ENCODE assay signal across 1 cellular context in genomic region chr17:47207143-47208067, GRCh38.
TF ChIP-seq lines count a peak whose summit lies in the region.

No MANE protein-coding gene starts in this region.

TF ChIP-seq in IMR-90, 13 proteins besides CTCF, POLR2A, EP300 and RAD21 (continued from another document):
- no peak for TF ChIP-seq SMC3 (IDR thresholded peaks at IDR 0.05; ENCODE audit: low read depth, low read length)
- TF ChIP-seq FOS (IDR thresholded peaks at IDR 0.05; ENCODE audit: low read depth, low read length) = no peak
